In the genomic region with DNA sequence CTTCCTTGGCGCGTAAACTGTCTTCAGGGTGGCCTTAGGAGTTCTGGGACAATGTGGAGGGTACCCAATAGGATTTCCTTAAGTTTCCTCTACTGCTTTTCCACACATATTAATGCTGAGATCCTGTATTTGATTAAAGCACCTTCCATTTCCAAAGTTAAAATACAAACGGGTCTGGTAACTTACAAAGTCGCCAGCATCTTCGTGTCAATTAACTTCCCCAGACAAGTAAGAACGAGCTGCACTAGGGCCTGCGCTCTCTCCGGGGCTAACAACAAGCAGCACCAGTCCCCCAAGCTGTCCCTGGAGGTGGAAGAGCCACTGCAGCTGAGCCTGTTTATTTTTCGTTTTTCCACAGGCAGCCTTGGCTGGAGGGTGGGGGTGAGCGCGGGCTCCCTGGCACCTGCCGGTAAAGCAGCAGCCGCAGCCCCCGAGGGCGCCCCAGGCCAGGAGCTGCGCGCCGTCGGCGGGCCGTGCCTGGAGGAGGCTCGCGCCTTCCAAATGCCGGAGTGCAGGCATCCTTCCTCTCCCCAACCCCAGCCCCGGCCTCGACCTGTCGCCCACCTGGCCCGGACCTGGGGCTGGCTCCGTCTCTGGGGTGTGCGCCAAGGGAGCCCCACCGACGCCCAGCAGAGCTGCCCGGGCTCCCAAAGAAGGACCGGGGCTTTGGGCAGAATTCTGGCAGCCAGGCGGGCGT, we compare ENCODE assay signal across 8 cellular contexts.
DNase-seq lines count a peak whose midpoint lies in the region; ATAC-seq lines count a peak whose summit lies in the region.

No MANE protein-coding gene starts in this region.

- H3K4me3 Mint-ChIP-seq in naive thymus-derived CD8-positive, alpha-beta T cell: peak overlapping the region; percentile 8 to 82 (median 64)

- no peaks in the 10 kb centered on the region for H3K9me3 Mint-ChIP-seq in naive thymus-derived CD8-positive, alpha-beta T cell

- peaks cover 0 to 2% (median 0%) of the 10 kb centered on the region in 3 donors for H3K36me3 Mint-ChIP-seq in naive thymus-derived CD8-positive, alpha-beta T cell

- H3K4me1 Mint-ChIP-seq in naive thymus-derived CD8-positive, alpha-beta T cell: peaks cover 9 to 25% (median 21%) of the 10 kb centered on the region in 4 donors

- POLR2A ChIA-PET in naive thymus-derived CD8-positive, alpha-beta T cell (lab: Charles Lee): no interaction called here

- peak; percentile 23 for ATAC-seq in GM19328 (IDR thresholded peaks at IDR 0.05; ENCODE audit: unreplicated experiment)
- peak; percentile 29 for ATAC-seq in HG03342 (IDR thresholded peaks at IDR 0.05; ENCODE audit: unreplicated experiment)
- peak in 1 of 2 donors; percentile 22 for ATAC-seq in naive thymus-derived CD8-positive, alpha-beta T cell

- DNase-seq in DMS53 (lab: John Stamatoyannopoulos, UW): peak; percentile 55
- DNase-seq in cerebellar cortex (ENCODE audit: low spot score): peak; percentile 12
- DNase-seq in naive thymus-derived CD8-positive, alpha-beta T cell: no peak
- no peak for DNase-seq in Ammon's horn (ENCODE audit: low spot score)
- DNase-seq in midbrain (lab: John Stamatoyannopoulos, UW): no peak
- no peak for DNase-seq in NCI-H345 (lab: John Stamatoyannopoulos, UW)

- peaks cover 35 to 85% (median 62%) of the 10 kb centered on the region in 5 donors for H3K27me3 Mint-ChIP-seq in naive thymus-derived CD8-positive, alpha-beta T cell

- no peak overlapping the region for H3K27ac Mint-ChIP-seq in naive thymus-derived CD8-positive, alpha-beta T cell

Comparison
In these comparisons a context has a peak if more than half of its experiments do, and no peak if none do; other contexts are left out.
1. DNase-seq: peak in DMS53 (single experiment) and cerebellar cortex (single experiment); none in naive thymus-derived CD8-positive, alpha-beta T cell (0 of 10), Ammon's horn (single experiment), midbrain (single experiment) and NCI-H345 (single experiment).